ENCODE assay signal across 8 cellular contexts in the genomic region with DNA sequence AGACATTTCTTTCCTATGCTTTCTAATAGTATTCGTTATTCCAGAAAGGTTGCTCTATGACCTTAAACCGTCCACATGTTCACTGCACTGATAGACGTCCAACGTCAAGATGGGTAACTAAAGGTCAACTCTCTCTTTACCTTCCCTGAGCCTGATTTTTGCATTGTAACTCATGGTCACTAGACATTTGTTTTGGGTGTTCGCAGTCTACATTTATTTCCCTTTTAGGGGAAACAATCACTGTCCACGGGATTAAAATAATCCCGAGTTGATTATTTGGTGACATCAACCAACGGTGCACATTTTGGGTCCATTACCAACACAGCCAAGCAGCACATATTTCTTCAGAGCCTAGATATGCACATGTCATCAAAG. TPM values are rescaled to one million over a fixed set of nuclear protein-coding genes. Genes with fewer than 3 reads are reported as not detected.
DNase-seq lines count a peak whose midpoint lies in the region; ATAC-seq, FAIRE-seq and TF ChIP-seq lines count a peak whose summit lies in the region.

No MANE protein-coding gene starts in this region.

- no peaks in the 10 kb centered on the region for H3K9me3 Mint-ChIP-seq in HFFc6
- H3K9me3 Mint-ChIP-seq in type B pancreatic cell, result no peaks in the 10 kb centered on the region

- H3K79me2 ChIP-seq in HepG2 (ENCODE audit: insufficient read depth, low read length), result peaks cover 40% of the 10 kb centered on the region

- TF ChIP-seq EP300 in HepG2 (IDR thresholded peaks at IDR 0.05; ENCODE audit: low read depth in 2 of 2, low read length in 2 of 2) (no peak), HepG2 (CRISPR knock-in tag; IDR thresholded peaks at IDR 0.05; ENCODE audit: borderline replicate concordance) (no peak)

- H3K4me1 ChIP-seq in BLaER1, result peaks cover 44% of the 10 kb centered on the region
- H3K4me1 ChIP-seq in HepG2 (ENCODE audit: insufficient read depth, low read length), result peaks cover 48% of the 10 kb centered on the region

- WGBS in HepG2 (ENCODE audit: low lambda C conversion rate), result under 1% methylated on average over 8 of the region's 8 CpGs

- peaks cover 37% of the 10 kb centered on the region for H3K4me1 Mint-ChIP-seq in HFFc6 (ENCODE audit: low read depth)
- H3K4me1 Mint-ChIP-seq in type B pancreatic cell (ENCODE audit: unreplicated experiment), result peaks cover 20% of the 10 kb centered on the region

- DNase-seq in HFFc6 (no peak), HepG2 (ENCODE audit: low spot score) (peak; percentile 25), type B pancreatic cell (ENCODE audit: extremely low spot score, unreplicated experiment) (no peak), SK-N-DZ (ENCODE audit: low spot score) (no peak), DMS79 (lab: John Stamatoyannopoulos, UW) (no peak)

- H3K9me3 ChIP-seq in BLaER1, result no peaks in the 10 kb centered on the region
- H3K9me3 ChIP-seq in HepG2 (ENCODE audit: low read length), result no peaks in the 10 kb centered on the region

- TSS peak; percentile 72 for BruUV-seq in HepG2 (replicated peaks; lab: Mats Ljungman, UMichigan)

- H3K27ac ChIP-seq in BLaER1 (no peak overlapping the region), angular gyrus (ENCODE audit: low read depth, low read length) (peak overlapping the region; percentile 51), HepG2 (ENCODE audit: extremely low read length, insufficient read depth, low read length) (peak overlapping the region; percentile 84)

- peak overlapping the region; percentile 25 for H2AFZ ChIP-seq in HepG2 (ENCODE audit: low read length)

- H3K4me2 ChIP-seq in BLaER1 (peak overlapping the region; percentile 88), HepG2 (ENCODE audit: low read depth, low read length) (peak overlapping the region; percentile 94)

- no peaks in the 10 kb centered on the region for H3K27me3 ChIP-seq in BLaER1
- no peaks in the 10 kb centered on the region for H3K27me3 ChIP-seq in HepG2 (ENCODE audit: control insufficient read depth in 1 of 2, insufficient read depth in 2 of 2, low read length in 2 of 2)

- POLR2A ChIA-PET in HepG2 (lab: Yijun Ruan, JAX), result no interaction called here

- no peak for FAIRE-seq in HepG2 (lab: Jason Lieb, UNC)

- intact Hi-C loops in HepG2 (cut with micrococcal nuclease; ENCODE audit: unreplicated experiment), result loop anchor here (2.0 to 10.0 kb wide), 2 partner anchors 58 to 164 kb away; a partner anchor contains a TSS

- CTCF ChIA-PET in HepG2 (lab: Yijun Ruan, JAX; ENCODE audit: low intra/inter-chr PET ratio, low total read pairs), result no interaction called here

- H4K20me1 ChIP-seq in BLaER1 (peaks cover 37% of the 10 kb centered on the region), HepG2 (ENCODE audit: insufficient read depth, low read length) (no peaks in the 10 kb centered on the region; the same call in 1 of the 2 replicates)

- H3K4me3 ChIP-seq in BLaER1 (peak overlapping the region; percentile 86), HepG2 (replicated peaks in 1 of 3; ENCODE audit: insufficient read depth in 1 of 3, low read depth in 2 of 3, low read length in 3 of 3) (peak overlapping the region; percentile 83 to 98 (median 89); a peak in 5 of 6 replicates)

- H3K9ac ChIP-seq in BLaER1, result peak overlapping the region; percentile 90
- H3K9ac ChIP-seq in HepG2 (ENCODE audit: insufficient read depth, low read depth, low read length), result peak overlapping the region; percentile 73

- no peak for TF ChIP-seq POLR2A in HepG2 (IDR thresholded peaks at IDR 0.05; ENCODE audit: insufficient read depth in 1 of 2, low read depth in 2 of 2, low read length in 2 of 2)

- TF ChIP-seq CTCF in HFFc6 (IDR thresholded peaks at IDR 0.05) (no peak), HepG2 (CRISPR knock-in tag; IDR thresholded peaks at IDR 0.05) (no peak), type B pancreatic cell (conservative IDR thresholded peaks at IDR 0.05) (no peak)

- H3K4me3 Mint-ChIP-seq in HFFc6, result peak overlapping the region; percentile 97
- H3K4me3 Mint-ChIP-seq in type B pancreatic cell, result peak overlapping the region; percentile 93

- H3K27me3 Mint-ChIP-seq in HFFc6 (ENCODE audit: insufficient read depth) (0 out of 2 replicates have a peak, but pooled peaks cover 2% of the 10 kb centered on the region), type B pancreatic cell (peaks cover 5% of the 10 kb centered on the region)

- peak; percentile 61 for ATAC-seq in HepG2
- no peak for ATAC-seq in GM21367 (IDR thresholded peaks at IDR 0.05; ENCODE audit: unreplicated experiment)

- H3K36me3 ChIP-seq in BLaER1, result no peaks in the 10 kb centered on the region
- H3K36me3 ChIP-seq in HepG2 (replicated peaks in 1 of 2; ENCODE audit: control insufficient read depth in 1 of 2, insufficient read depth in 2 of 2, low read length in 2 of 2), result no peaks in the 10 kb centered on the region

- H3K27ac Mint-ChIP-seq in HFFc6 (peak overlapping the region; percentile 89), type B pancreatic cell (peak overlapping the region; percentile 73)

- no peak for TF ChIP-seq RAD21 in HepG2 (CRISPR knock-in tag; IDR thresholded peaks at IDR 0.05)

- in situ Hi-C loops in HepG2 (cut with HindIII; ENCODE audit: extremely low pct_ligation_motif_present, low pct_unique_long_range_greater_than_20kb), result no loop called here

- H3K36me3 Mint-ChIP-seq in HFFc6 (ENCODE audit: low read depth) (no peaks in the 10 kb centered on the region), type B pancreatic cell (no peaks in the 10 kb centered on the region)

TF ChIP-seq in HepG2, 621 proteins besides CTCF, POLR2A, EP300 and RAD21 (continues in another document):
- no peak for TF ChIP-seq ZNF343 (CRISPR knock-in tag; IDR thresholded peaks at IDR 0.05)
- TF ChIP-seq HNF4A (CRISPR knock-in tag; IDR thresholded peaks at IDR 0.05), result peak; percentile 57
- peak; percentile 92 for TF ChIP-seq BCL6 (CRISPR knock-in tag; IDR thresholded peaks at IDR 0.05)
- peak; percentile 29; the same call in 1 of the 2 replicates for TF ChIP-seq PHF21A (CRISPR knock-in tag; IDR thresholded peaks at IDR 0.05)

RNA-seq across cellular contexts. Expression of a gene that starts 0.5 kb away (rescaled TPM):
- total RNA-seq in HFFc6 (2021; fragmentation: NEBNext Ultra II Directional; extraction: Animal tissue kit (Norgen Biotek cat#: 25700)), result 10 to 100 TPM; 28.9 to 35.5 (median 32.8) TPM
- total RNA-seq in HepG2 (2016; rRNA removed; fragmentation: Illumina TruSeq; extraction: Trizol), result 33.9 and 60.6 TPM in 2 replicates
- total RNA-seq in HepG2 (2016; cell fraction: cytosol; rRNA removed; fragmentation: Illumina TruSeq; extraction: Trizol; ENCODE audit: low read depth), result 13.5 and 15.3 TPM in 2 replicates
- 33.1 and 59.0 TPM in 2 replicates for total RNA-seq in HepG2 (2016; cell fraction: insoluble cytoplasmic fraction; rRNA removed; fragmentation: Illumina TruSeq; extraction: Trizol)
- 28.0 and 31.0 TPM in 2 replicates for total RNA-seq in HepG2 (2016; cell fraction: membrane; rRNA removed; fragmentation: Illumina TruSeq; extraction: Trizol)
- total RNA-seq in HepG2 (2016; cell fraction: nucleus; rRNA removed; fragmentation: Illumina TruSeq; extraction: Trizol), result 34.3 and 39.3 TPM in 2 replicates
- polyA plus RNA-seq in HepG2 (2011; rRNA removed), result 22.8 and 29.6 TPM in 2 replicates
- polyA plus RNA-seq in HepG2 (2011; cell fraction: cytosol; rRNA removed), result 26.0 and 26.1 TPM in 2 replicates
- 19.1 and 19.8 TPM in 2 replicates for polyA plus RNA-seq in HepG2 (2011; cell fraction: nucleus; rRNA removed)
- 25.8 and 41.0 TPM in 2 replicates for polyA plus RNA-seq in HepG2 (2012)
- 27.4 and 28.1 TPM in 2 replicates for polyA plus RNA-seq in HepG2 (2016; cell fraction: cytosol; fragmentation: Illumina TruSeq; extraction: Trizol; ENCODE audit: low read depth)
- polyA plus RNA-seq in HepG2 (2016; cell fraction: insoluble cytoplasmic fraction; fragmentation: Illumina TruSeq; extraction: Trizol; ENCODE audit: low read depth), result 117 and 118 TPM in 2 replicates
- 41.4 and 43.3 TPM in 2 replicates for polyA plus RNA-seq in HepG2 (2016; cell fraction: membrane; fragmentation: Illumina TruSeq; extraction: Trizol; ENCODE audit: low read depth)
- 77.4 and 77.9 TPM in 2 replicates for polyA plus RNA-seq in HepG2 (2016; cell fraction: nucleus; fragmentation: Illumina TruSeq; extraction: Trizol; ENCODE audit: insufficient read depth, low read depth)
- 28.2 and 43.6 TPM in 2 replicates for polyA minus RNA-seq in HepG2 (2011; rRNA and poly(A)+ RNA removed; ENCODE audit: low replicate concordance)
- polyA minus RNA-seq in HepG2 (2011; cell fraction: cytosol; rRNA and poly(A)+ RNA removed), result 21.1 and 29.5 TPM in 2 replicates
- 17.5 and 18.6 TPM in 2 replicates for polyA minus RNA-seq in HepG2 (2011; cell fraction: nucleus; rRNA and poly(A)+ RNA removed)
- total RNA-seq in type B pancreatic cell (ENCODE audit: low replicate concordance), result 41.8 and 68.5 TPM in 2 replicates
- polyA plus RNA-seq in SK-N-DZ (2014; cell fraction: cytosol; rRNA removed), result 29.0 and 32.3 TPM in 2 replicates
- polyA plus RNA-seq in SK-N-DZ (2014; cell fraction: nucleus; rRNA removed), result 33.6 and 57.1 TPM in 2 replicates

RNA-seq across cellular contexts. Expression of a gene that starts 57.8 kb away (rescaled TPM):
- total RNA-seq in HFFc6 (2021; fragmentation: NEBNext Ultra II Directional; extraction: Animal tissue kit (Norgen Biotek cat#: 25700)), result 10 to 100 TPM; 17.7 to 25.5 (median 21.7) TPM
- total RNA-seq in HepG2 (2016; rRNA removed; fragmentation: Illumina TruSeq; extraction: Trizol) (1.9 and 3.4 TPM in 2 replicates), type B pancreatic cell (ENCODE audit: low replicate concordance) (4.2 and 7.8 TPM in 2 replicates)
- 0.71 and 0.88 TPM in 2 replicates for total RNA-seq in HepG2 (2016; cell fraction: cytosol; rRNA removed; fragmentation: Illumina TruSeq; extraction: Trizol; ENCODE audit: low read depth)
- total RNA-seq in HepG2 (2016; cell fraction: insoluble cytoplasmic fraction; rRNA removed; fragmentation: Illumina TruSeq; extraction: Trizol), result 2.0 and 3.6 TPM in 2 replicates
- 1.5 TPM in 2 replicates for total RNA-seq in HepG2 (2016; cell fraction: membrane; rRNA removed; fragmentation: Illumina TruSeq; extraction: Trizol)
- 4.4 and 5.1 TPM in 2 replicates for total RNA-seq in HepG2 (2016; cell fraction: nucleus; rRNA removed; fragmentation: Illumina TruSeq; extraction: Trizol)
- polyA plus RNA-seq in HepG2 (2011; rRNA removed), result 1.3 and 1.4 TPM in 2 replicates
- polyA plus RNA-seq in HepG2 (2011; cell fraction: cytosol; rRNA removed), result 0.90 and 1.1 TPM in 2 replicates
- polyA plus RNA-seq in HepG2 (2011; cell fraction: nucleus; rRNA removed), result 0.74 and 0.88 TPM in 2 replicates
- polyA plus RNA-seq in HepG2 (2012), result 1.3 TPM in 2 replicates
- polyA plus RNA-seq in HepG2 (2016; cell fraction: cytosol; fragmentation: Illumina TruSeq; extraction: Trizol; ENCODE audit: low read depth), result 0.42 and 0.43 TPM in 2 replicates
- polyA plus RNA-seq in HepG2 (2016; cell fraction: insoluble cytoplasmic fraction; fragmentation: Illumina TruSeq; extraction: Trizol; ENCODE audit: low read depth), result 1.8 TPM in 2 replicates
- 0.87 and 0.95 TPM in 2 replicates for polyA plus RNA-seq in HepG2 (2016; cell fraction: membrane; fragmentation: Illumina TruSeq; extraction: Trizol; ENCODE audit: low read depth)
- 4.0 and 4.4 TPM in 2 replicates for polyA plus RNA-seq in HepG2 (2016; cell fraction: nucleus; fragmentation: Illumina TruSeq; extraction: Trizol; ENCODE audit: insufficient read depth, low read depth)
- 0.44 and 2.4 TPM in 2 replicates for polyA minus RNA-seq in HepG2 (2011; rRNA and poly(A)+ RNA removed; ENCODE audit: low replicate concordance)
- polyA minus RNA-seq in HepG2 (2011; cell fraction: cytosol; rRNA and poly(A)+ RNA removed), result 1.8 and 2.6 TPM in 2 replicates
- polyA minus RNA-seq in HepG2 (2011; cell fraction: nucleus; rRNA and poly(A)+ RNA removed), result 3.3 and 5.0 TPM in 2 replicates
- 5.0 and 8.9 TPM in 2 replicates for polyA plus RNA-seq in SK-N-DZ (2014; cell fraction: cytosol; rRNA removed)
- polyA plus RNA-seq in SK-N-DZ (2014; cell fraction: nucleus; rRNA removed), result 5.6 and 7.5 TPM in 2 replicates
